Comparison of ENCODE assay signal across 13 cellular contexts in the genomic region with DNA sequence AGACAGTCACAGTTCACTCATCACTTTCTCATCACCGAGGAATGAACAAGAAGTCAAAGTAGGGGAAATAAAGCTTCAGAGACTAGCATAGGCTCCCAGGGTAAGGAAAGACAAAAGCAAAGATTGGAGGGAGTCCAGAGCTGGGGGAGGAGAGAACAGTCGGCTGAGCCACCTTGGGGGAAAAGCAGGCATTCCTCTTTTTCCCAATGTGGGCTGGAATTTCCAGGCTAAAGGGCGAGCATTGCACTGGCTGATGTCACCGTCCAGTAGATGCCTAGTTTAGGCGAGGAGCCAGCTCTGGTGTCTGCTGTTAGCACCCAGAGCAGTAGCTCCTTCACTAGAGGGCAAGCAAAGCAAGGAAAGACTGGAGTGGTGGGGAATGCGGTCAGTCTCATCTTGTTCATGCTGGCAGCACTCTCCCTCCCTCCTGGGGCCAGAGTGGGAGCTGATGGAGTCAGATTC. TPM values are rescaled to one million over a fixed set of nuclear protein-coding genes. Genes with fewer than 3 reads are reported as not detected.
A peak's percentile ranks its signal among the peaks of the same experiment; 100 is the strongest.
DNase-seq lines count a peak whose midpoint lies in the region; FAIRE-seq and TF ChIP-seq lines count a peak whose summit lies in the region.
"Had no signal": no experiment of that assay in that cellular context is flagged by ENCODE, and none has a peak within 500 bp of the region (broad histone marks: within the 10 kb centered on the region; RNA-seq: fewer than 3 reads in every experiment).

No MANE protein-coding gene starts in this region.

- intact Hi-C loops in Caco-2 (cut with micrococcal nuclease; ENCODE audit: unreplicated experiment): loop anchor here (5.0 kb wide), 1 partner anchor 50 kb away; no protein-coding TSS in a partner anchor

- H3K4me1 Mint-ChIP-seq in Caco-2 (ENCODE audit: low read depth, unreplicated experiment): peaks cover 28% of the 10 kb centered on the region

- FAIRE-seq in bronchial epithelial cell (lab: Jason Lieb, UNC) (peak; percentile 28), GM12891 (lab: Jason Lieb, UNC) (no peak)

- TF ChIP-seq POLR2A in GM12891 (IDR thresholded peaks at IDR 0.05; ENCODE audit: low read depth, low read length): no peak

- H3K27me3 ChIP-seq in Caco-2 (replicated peaks; ENCODE audit: control insufficient read depth, insufficient read depth, low read length) (no peaks in the 10 kb centered on the region), bronchial epithelial cell (ENCODE audit: control insufficient read depth, insufficient read depth, low read length) (no peaks in the 10 kb centered on the region)

- peak overlapping the region; percentile 87 for H3K27ac Mint-ChIP-seq in Caco-2 (ENCODE audit: unreplicated experiment)
- H3K27ac Mint-ChIP-seq: T-helper 1 cell treated with Interleukin-12 subunit alpha and Interleukin-12 subunit beta and Interleukin-4 antibody, amounts not matched to agents 30 μg/mL and 1 μg/mL, for 36 hours had no signal

- H3K4me1 ChIP-seq in Caco-2: peaks cover 37% of the 10 kb centered on the region

- H3K4me3 ChIP-seq in Caco-2 (ENCODE audit: low read depth, low read length) (no peak overlapping the region), bronchial epithelial cell (ENCODE audit: low read depth, low read length) (no peak overlapping the region)
- H3K4me3 ChIP-seq: tibial nerve had no signal

- POLR2A ChIA-PET in Caco-2 (lab: Charles Lee): no interaction called here

- CTCF ChIA-PET in Caco-2 (lab: Charles Lee): interaction anchor here (0.6 to 0.7 kb wide), 4 partner anchors 19 to 351 kb away, joined by 3 read pairs; no protein-coding TSS in a partner anchor

- H3K27me3 Mint-ChIP-seq in Caco-2 (ENCODE audit: insufficient read depth, unreplicated experiment): no peaks in the 10 kb centered on the region

- no TSS peak for BruUV-seq in Caco-2 (replicated peaks; lab: Mats Ljungman, UMichigan)

- H3K9me3 Mint-ChIP-seq in Caco-2 (ENCODE audit: unreplicated experiment): no peaks in the 10 kb centered on the region
- H3K9me3 Mint-ChIP-seq: T-helper 1 cell treated with Interleukin-12 subunit alpha and Interleukin-12 subunit beta and Interleukin-4 antibody, amounts not matched to agents 30 μg/mL and 1 μg/mL, for 36 hours had no signal

- H3K9me3 ChIP-seq in Caco-2: no peaks in the 10 kb centered on the region
- H3K9me3 ChIP-seq: tibial nerve had no signal

- no peaks in the 10 kb centered on the region for H3K36me3 ChIP-seq in Caco-2 (ENCODE audit: control insufficient read depth, insufficient read depth, low read length)
- peaks cover 2% of the 10 kb centered on the region for H3K36me3 ChIP-seq in bronchial epithelial cell (ENCODE audit: control insufficient read depth, insufficient read depth, low read length)
- H3K36me3 ChIP-seq: tibial nerve had no signal

- TF ChIP-seq CTCF in Caco-2 (IDR thresholded peaks at IDR 0.05; ENCODE audit: insufficient read depth in 1 of 2, low read depth in 1 of 2, low read length in 1 of 2, severe bottlenecking in 1 of 2, unreplicated experiment in 1 of 2) (no peak), bronchial epithelial cell (IDR thresholded peaks at IDR 0.05; ENCODE audit: insufficient read depth, low read length, severe bottlenecking) (peak; percentile 31)

- H3K4me3 Mint-ChIP-seq in Caco-2 (ENCODE audit: unreplicated experiment): no peak overlapping the region
- H3K4me3 Mint-ChIP-seq: T-helper 1 cell treated with Interleukin-12 subunit alpha and Interleukin-12 subunit beta and Interleukin-4 antibody, amounts not matched to agents 30 μg/mL and 1 μg/mL, for 36 hours had no signal

- no peaks in the 10 kb centered on the region for H3K36me3 Mint-ChIP-seq in Caco-2 (ENCODE audit: insufficient read depth, unreplicated experiment)

- DNase-seq in Caco-2 (peak; percentile 34 to 65), HT1080 (ENCODE audit: low read depth) (peak; percentile 85), bronchial epithelial cell (ENCODE audit: low read depth) (peak; percentile 96), left kidney (ENCODE audit: low read depth, low spot score) (peak; percentile 77), NCI-H510A treated with DMSO at 0.1 percent for 48 hours (lab: John Stamatoyannopoulos, UW) (no peak), GM12891 (ENCODE audit: insufficient read length, low spot score) (no peak)
- no peak for DNase-seq in stimulated activated CD4-positive, alpha-beta T cell treated with anti-CD3 and anti-CD28 coated beads, Interleukin-1b, Interleukin-23, amount 100 ng/mL, for 48 hours
- DNase-seq in activated CD4-positive, alpha-beta T cell treated with anti-CD3 and anti-CD28 coated beads for 1 hour: no peak
- DNase-seq: DND-41; effector memory CD4-positive, alpha-beta T cell; midbrain had no signal

TF ChIP-seq in GM12891, 5 proteins besides CTCF, POLR2A, EP300 and RAD21:
- TF ChIP-seq SPI1 (IDR thresholded peaks at IDR 0.05; ENCODE audit: low read depth, low read length) (no peak), TAF1 (IDR thresholded peaks at IDR 0.05; ENCODE audit: low read depth, low read length) (no peak), POU2F2 (IDR thresholded peaks at IDR 0.05; ENCODE audit: low read depth, low read length) (no peak), POLR2AphosphoS5 (IDR thresholded peaks at IDR 0.05; ENCODE audit: low read depth, low read length) (no peak), PAX5 (IDR thresholded peaks at IDR 0.05; ENCODE audit: insufficient read depth, low read length, severe bottlenecking) (no peak)

RNA-seq across cellular contexts. Expression of a gene that starts 8.5 kb away (rescaled TPM):
- not detected in 2 replicates for total RNA-seq in Caco-2 (2022)
- not detected in 2 replicates for total RNA-seq in HT1080 (2014; rRNA removed; shearing (Covaris generic))
- polyA plus RNA-seq in HT1080 (2015; cell fraction: cytosol; rRNA removed): 0.06 TPM in 1 of 2 replicates, not detected in the other
- polyA plus RNA-seq in HT1080 (2015; cell fraction: nucleus; rRNA removed): not detected in 2 replicates
- total RNA-seq in bronchial epithelial cell: 1.8 and 7.3 TPM in 2 replicates
- polyA plus RNA-seq in GM12891 (2012; ENCODE audit: low read depth, missing spikeins): not detected
- total RNA-seq: tibial nerve had no signal

RNA-seq across cellular contexts. Expression of a gene that starts 9.3 kb away (rescaled TPM):
- not detected in 2 replicates for total RNA-seq in Caco-2 (2022)
- not detected in 2 replicates for total RNA-seq in HT1080 (2014; rRNA removed; shearing (Covaris generic))
- polyA plus RNA-seq in HT1080 (2015; cell fraction: cytosol; rRNA removed): not detected in 2 replicates
- not detected in 2 replicates for polyA plus RNA-seq in HT1080 (2015; cell fraction: nucleus; rRNA removed)
- 287 and 1,881 TPM in 2 replicates for total RNA-seq in bronchial epithelial cell
- 0.04 TPM for polyA plus RNA-seq in GM12891 (2012; ENCODE audit: low read depth, missing spikeins)
- total RNA-seq: tibial nerve had no signal

RNA-seq across cellular contexts. Expression of a gene that starts 31.0 kb away (rescaled TPM):
- total RNA-seq in Caco-2 (2022) (not detected in 2 replicates), bronchial epithelial cell (16.8 and 138 TPM in 2 replicates)
- total RNA-seq in HT1080 (2014; rRNA removed; shearing (Covaris generic)): not detected in 2 replicates
- polyA plus RNA-seq in HT1080 (2015; cell fraction: cytosol; rRNA removed): not detected in 2 replicates
- not detected in 2 replicates for polyA plus RNA-seq in HT1080 (2015; cell fraction: nucleus; rRNA removed)
- not detected for polyA plus RNA-seq in GM12891 (2012; ENCODE audit: low read depth, missing spikeins)
- total RNA-seq: tibial nerve had no signal

RNA-seq across cellular contexts. Expression of a gene that starts 36.5 kb away (rescaled TPM):
- total RNA-seq in Caco-2 (2022) (not detected in 2 replicates), bronchial epithelial cell (not detected in 2 replicates)
- not detected in 2 replicates for total RNA-seq in HT1080 (2014; rRNA removed; shearing (Covaris generic))
- not detected in 2 replicates for polyA plus RNA-seq in HT1080 (2015; cell fraction: cytosol; rRNA removed)
- not detected in 2 replicates for polyA plus RNA-seq in HT1080 (2015; cell fraction: nucleus; rRNA removed)
- polyA plus RNA-seq in GM12891 (2012; ENCODE audit: low read depth, missing spikeins): not detected
- total RNA-seq: tibial nerve had no signal

RNA-seq across cellular contexts. Expression of a gene that starts 50.4 kb away (rescaled TPM):
- 0.14 TPM in 1 of 2 replicates, not detected in the other for total RNA-seq in Caco-2 (2022)
- total RNA-seq in HT1080 (2014; rRNA removed; shearing (Covaris generic)): not detected in 2 replicates
- polyA plus RNA-seq in HT1080 (2015; cell fraction: cytosol; rRNA removed): not detected in 2 replicates
- polyA plus RNA-seq in HT1080 (2015; cell fraction: nucleus; rRNA removed): not detected in 2 replicates
- total RNA-seq in bronchial epithelial cell: 13,929 and 17,192 TPM in 2 replicates
- not detected for polyA plus RNA-seq in GM12891 (2012; ENCODE audit: low read depth, missing spikeins)

Comparison
In these comparisons a context has a peak if more than half of its experiments do, and no peak if none do; other contexts are left out.
1. DNase-seq: peak in Caco-2 (2 of 2), HT1080 (single experiment), bronchial epithelial cell (single experiment) and left kidney (single experiment); none in stimulated activated CD4-positive, alpha-beta T cell treated with anti-CD3 and anti-CD28 coated beads, Interleukin-1b, Interleukin-23, amount 100 ng/mL, for 48 hours (single experiment), NCI-H510A treated with DMSO at 0.1 percent for 48 hours (single experiment), GM12891 (single experiment) and activated CD4-positive, alpha-beta T cell treated with anti-CD3 and anti-CD28 coated beads for 1 hour (single experiment).
2. RNA of a gene that starts 9.3 kb away (total RNA-seq): 287 to 1,881 TPM in bronchial epithelial cell; not detected in Caco-2 and not detected in HT1080; every median in the first group is over 100 times any median in the second.
3. RNA of a gene that starts 31.0 kb away (total RNA-seq): 16.8 to 138 TPM in bronchial epithelial cell; not detected in Caco-2 and not detected in HT1080; every median in the first group is over 10 times any median in the second.